7 cellular contexts compared by ENCODE assay signal in the genomic region with DNA sequence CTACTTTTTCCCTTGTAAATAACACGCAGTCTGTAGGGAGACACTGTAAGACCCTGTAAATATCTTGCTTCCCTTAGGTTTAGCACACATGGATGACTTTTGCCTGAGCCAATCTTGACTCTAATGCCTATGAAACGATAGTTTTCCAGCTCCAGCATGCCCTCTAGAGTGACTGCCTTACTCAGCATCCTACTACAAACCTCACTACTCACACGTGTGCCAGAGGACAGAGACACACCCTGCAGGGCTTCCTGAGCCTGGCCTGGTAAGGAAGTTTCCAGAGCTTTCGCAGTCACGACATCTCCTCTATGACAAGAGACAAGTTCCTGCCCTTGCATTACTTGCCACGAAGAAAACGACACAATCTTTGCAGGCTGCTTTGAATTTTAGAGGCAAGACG.
DNase-seq lines count a peak whose midpoint lies in the region; ATAC-seq and TF ChIP-seq lines count a peak whose summit lies in the region.

No MANE protein-coding gene starts in this region.

- H3K9me3 ChIP-seq in RWPE2 (ENCODE audit: severe bottlenecking) (no peaks in the 10 kb centered on the region), stomach (peaks cover 0 to 4% (median 2%) of the 10 kb centered on the region in 4 donors)

- H3K4me3 ChIP-seq in RWPE2 (ENCODE audit: severe bottlenecking) (no peak overlapping the region), stomach (no peak overlapping the region)

- TF ChIP-seq POLR2A in stomach (IDR thresholded peaks at IDR 0.05) = no peak

- in situ Hi-C loops in GM13976 (cut with MboI; ENCODE audit: low sequenced_read_pairs, unreplicated experiment) = no loop called here

- TF ChIP-seq CTCF in GM13976 (IDR thresholded peaks at IDR 0.05; ENCODE audit: borderline replicate concordance, control extremely low read depth, extremely low read depth, insufficient read depth, missing control alignments) (peak; percentile 16), RWPE2 (IDR thresholded peaks at IDR 0.05; ENCODE audit: poor library complexity, severe bottlenecking) (peak; percentile 64), stomach (IDR thresholded peaks at IDR 0.05) (no peak)

- intact Hi-C loops in stomach (cut with DNase I; ENCODE audit: low total_unique reads) = no loop called here

- H3K27me3 ChIP-seq in RWPE2 (ENCODE audit: insufficient read depth, poor library complexity, severe bottlenecking) = no peaks in the 10 kb centered on the region
- H3K27me3 ChIP-seq in stomach = no peaks in the 10 kb centered on the region

- no peak for TF ChIP-seq EP300 in stomach (IDR thresholded peaks at IDR 0.05)

- H3K36me3 ChIP-seq in RWPE2 (ENCODE audit: low read depth) = no peaks in the 10 kb centered on the region
- no peaks in the 10 kb centered on the region for H3K36me3 ChIP-seq in stomach

- peak; percentile 45 for DNase-seq in GM13976 (ENCODE audit: low spot score)
- no peak for DNase-seq in RWPE2 (ENCODE audit: low spot score)
- peak; percentile 69 for DNase-seq in hepatic stellate cell (ENCODE audit: low spot score)
- no peak for DNase-seq in C1 segment of cervical spinal cord (lab: John Stamatoyannopoulos, UW)
- DNase-seq in NCI-H1092 (lab: John Stamatoyannopoulos, UW) = no peak
- DNase-seq in stomach = no peak

- WGBS in stomach, 5 donors = 55 to 68% (median 60%) methylated on average over 8 of the region's 8 CpGs

- no peaks in the 10 kb centered on the region for H3K4me1 ChIP-seq in RWPE2 (ENCODE audit: insufficient read depth, poor library complexity, severe bottlenecking)
- no peaks in the 10 kb centered on the region for H3K4me1 ChIP-seq in stomach

- ATAC-seq in HG03280 (IDR thresholded peaks at IDR 0.05; ENCODE audit: unreplicated experiment) (peak; percentile 47), RWPE2 (ENCODE audit: low read depth) (peak; percentile 85)

- H3K27ac ChIP-seq in RWPE2 (ENCODE audit: poor library complexity, severe bottlenecking) = no peak overlapping the region
- H3K27ac ChIP-seq in stomach = no peak overlapping the region

Comparison
In these comparisons a context has a peak if more than half of its experiments do, and no peak if none do; other contexts are left out.
1. DNase-seq: peak in GM13976 (single experiment) and hepatic stellate cell (single experiment); none in RWPE2 (single experiment), C1 segment of cervical spinal cord (0 of 14), NCI-H1092 (single experiment) and stomach (single experiment).
2. CTCF ChIP-seq: peak in GM13976 (single experiment) and RWPE2 (single experiment); none in stomach (0 of 7).